ENCODE assay signal across 2 cellular contexts in genomic region chr2:8684421-8684884, GRCh38.
TF ChIP-seq lines count a peak whose summit lies in the region.

No MANE protein-coding gene starts in this region.

TF ChIP-seq in IMR-90, 13 proteins besides CTCF, POLR2A, EP300 and RAD21:
- no peak for TF ChIP-seq MAFK (IDR thresholded peaks at IDR 0.05; ENCODE audit: low read depth, low read length)
- TF ChIP-seq CHD1 (IDR thresholded peaks at IDR 0.05; ENCODE audit: low read depth, low read length), result peak; percentile 93
- TF ChIP-seq MAZ (IDR thresholded peaks at IDR 0.05; ENCODE audit: borderline replicate concordance, low read depth, low read length), result no peak; the same call in 1 of the 2 replicates
- no peak for TF ChIP-seq BHLHE40 (IDR thresholded peaks at IDR 0.05; ENCODE audit: low read depth, low read length)

TF ChIP-seq in neural cell, 6 proteins besides CTCF, POLR2A, EP300 and RAD21:
- TF ChIP-seq EZH2 (IDR thresholded peaks at IDR 0.05; ENCODE audit: borderline replicate concordance, insufficient read depth, low read length, poor library complexity, severe bottlenecking), result no peak
- TF ChIP-seq MXI1 (conservative IDR thresholded peaks at IDR 0.05; ENCODE audit: poor library complexity, severe bottlenecking), result no peak
- no peak for TF ChIP-seq TAF1 (IDR thresholded peaks at IDR 0.05; ENCODE audit: low read depth)
- no peak for TF ChIP-seq REST (IDR thresholded peaks at IDR 0.05; ENCODE audit: borderline replicate concordance)
- TF ChIP-seq SMC3 (conservative IDR thresholded peaks at IDR 0.05; ENCODE audit: poor library complexity), result no peak
- no peak for TF ChIP-seq POLR2AphosphoS5 (IDR thresholded peaks at IDR 0.05)
TF ChIP-seq in neural cell: peak in this region for 0.
